8 cellular contexts compared by ENCODE assay signal in genomic region chr12:56334490-56334793, GRCh38. TPM values are rescaled to one million over a fixed set of nuclear protein-coding genes. Genes with fewer than 3 reads are reported as not detected.
DNase-seq lines count a peak whose midpoint lies in the region; ATAC-seq, FAIRE-seq and TF ChIP-seq lines count a peak whose summit lies in the region.

No MANE protein-coding gene starts in this region.

- TF ChIP-seq EP300 in sigmoid colon (IDR thresholded peaks at IDR 0.05) = no peak

- CTCF ChIA-PET in T-cell (lab: Charles Lee) = interaction anchor here in 1 of 2 donors (0.9 to 2.5 kb wide), 3 partner anchors 25 to 145 kb away, joined by 3 to 19 read pairs (median 4); partner anchors contain the start of genes SMARCC2 and STAT2

- H3K36me3 Mint-ChIP-seq in T-cell = peaks cover 9% of the 10 kb centered on the region

- no peak for ATAC-seq in T-cell (replicated peaks in 1 of 4)

- DNase-seq in GM12864 (ENCODE audit: low read depth) (no peak), T-cell (no peak), foreskin fibroblast (no peak), sigmoid colon (no peak), COLO668 (lab: John Stamatoyannopoulos, UW; ENCODE audit: unreplicated experiment) (no peak), HTR-8/SVneo (ENCODE audit: insufficient read length, low spot score) (no peak), NOMO-1 (lab: John Stamatoyannopoulos, UW; ENCODE audit: unreplicated experiment in 2 of 2) (no peak)
- DNase-seq in stimulated activated CD4-positive, alpha-beta T cell treated with anti-CD3 and anti-CD28 coated beads, Interleukin-4, amount 100 ng/mL, for 1 hour = no peak

- peak overlapping the region; percentile 85 to 97 (median 92) for H3K4me3 Mint-ChIP-seq in T-cell

- no peaks in the 10 kb centered on the region for H3K27me3 ChIP-seq in sigmoid colon

- 3 to 5% methylated on average over 6 of the region's 6 CpGs for WGBS in sigmoid colon, 2 donors

- peaks cover 0 to 2% (median 0%) of the 10 kb centered on the region in 4 donors for H3K36me3 ChIP-seq in sigmoid colon

- H3K27me3 Mint-ChIP-seq in T-cell = no peaks in the 10 kb centered on the region

- TF ChIP-seq POLR2A in sigmoid colon (IDR thresholded peaks at IDR 0.05) = no peak

- H3K9me3 ChIP-seq in sigmoid colon = no peaks in the 10 kb centered on the region

- peaks cover 49 to 59% (median 53%) of the 10 kb centered on the region in 3 donors for H3K4me1 Mint-ChIP-seq in T-cell

- H3K4me3 ChIP-seq in GM12864 (ENCODE audit: low read depth, low read length) (peak overlapping the region; percentile 77), foreskin fibroblast (ENCODE audit: low read depth in 1 of 2, low read length in 2 of 2) (peak overlapping the region; percentile 62 to 63), sigmoid colon (peak overlapping the region; percentile 38 to 71 (median 62))

- no peak for FAIRE-seq in HTR-8/SVneo (lab: Jason Lieb, UNC)

- POLR2A ChIA-PET in T-cell (lab: Charles Lee) = interaction anchor here in 1 of 2 donors (1.8 kb wide), 1 partner anchor 26 kb away, joined by 10 read pairs; the partner anchor contains the start of gene STAT2

- peak overlapping the region; percentile 100 for H3K27ac Mint-ChIP-seq in T-cell

- H3K9me3 Mint-ChIP-seq in T-cell = no peaks in the 10 kb centered on the region

- H3K27ac ChIP-seq in sigmoid colon = peak overlapping the region; percentile 88 to 96 (median 94)

- intact Hi-C loops in sigmoid colon (cut with DNase I) = loop anchor here (5.0 kb wide), 1 partner anchor 133 kb away; the partner anchor contains the start of gene SPRYD4

- TF ChIP-seq CTCF in GM12864 (IDR thresholded peaks at IDR 0.05; ENCODE audit: low read depth, low read length, missing control alignments) = no peak
- no peak for TF ChIP-seq CTCF in foreskin fibroblast (IDR thresholded peaks at IDR 0.05; ENCODE audit: low read depth, low read length)
- peak in 1 of 4 experiments; percentile 3 for TF ChIP-seq CTCF in sigmoid colon (IDR thresholded peaks at IDR 0.05)

- peaks cover 0 to 22% (median 12%) of the 10 kb centered on the region in 4 donors for H3K4me1 ChIP-seq in sigmoid colon

RNA-seq across cellular contexts. Expression of gene PAN2, which starts 0.6 kb away (rescaled TPM):
- 100 to 1,000 TPM; 126 to 187 (median 164) TPM for total RNA-seq in T-cell
- total RNA-seq in sigmoid colon = 10 to 100 TPM; 26.4 to 67.0 (median 36.8) TPM
- 10 to 100 TPM in 1 of 3 donors, 1 to 10 TPM in 2; 5.4 to 30.0 (median 5.5) TPM for polyA plus RNA-seq in sigmoid colon

RNA-seq across cellular contexts. Expression of gene IL23A, which starts 4.2 kb away (rescaled TPM):
- 10 to 100 TPM; 16.3 to 29.9 (median 27.6) TPM for total RNA-seq in T-cell
- not detected for total RNA-seq in sigmoid colon
- 1 to 10 TPM in 1 of 3 donors, not detected in 2; 3.6 TPM for polyA plus RNA-seq in sigmoid colon

RNA-seq across cellular contexts. Expression of gene CNPY2, which starts 18.7 kb away (rescaled TPM):
- total RNA-seq in T-cell = 10 to 100 TPM; 52.9 to 92.8 (median 90.8) TPM
- 10 to 100 TPM; 48.7 to 77.1 (median 67.9) TPM for total RNA-seq in sigmoid colon
- 100 to 1,000 TPM in 1 of 3 donors, 10 to 100 TPM in 2; 28.2 to 103 (median 39.6) TPM for polyA plus RNA-seq in sigmoid colon

RNA-seq across cellular contexts. Expression of gene STAT2, which starts 25.5 kb away (rescaled TPM):
- total RNA-seq in T-cell (100 to 1,000 TPM; 117 to 187 (median 162) TPM), sigmoid colon (100 to 1,000 TPM in 2 of 4 donors, 10 to 100 TPM in 2; 73.6 to 160 (median 94.6) TPM)
- 10 to 100 TPM; 15.0 to 71.7 (median 18.6) TPM for polyA plus RNA-seq in sigmoid colon

RNA-seq across cellular contexts. Expression of gene APOF, which starts 28.2 kb away (rescaled TPM):
- total RNA-seq in T-cell (not detected), sigmoid colon (not detected)
- polyA plus RNA-seq in sigmoid colon = not detected

Comparison
In these comparisons a context has a peak if more than half of its experiments do, and no peak if none do; other contexts are left out.
1. RNA of gene IL23A, which starts 4.2 kb away (total RNA-seq): 16.3 to 29.9 TPM in T-cell; not detected in sigmoid colon; every median in the first group is over 10 times any median in the second.
2. Peak in every context shown above with its lines, with median percentiles within 50 percentile points of each other: H3K4me3 ChIP-seq.